In the genomic region with DNA sequence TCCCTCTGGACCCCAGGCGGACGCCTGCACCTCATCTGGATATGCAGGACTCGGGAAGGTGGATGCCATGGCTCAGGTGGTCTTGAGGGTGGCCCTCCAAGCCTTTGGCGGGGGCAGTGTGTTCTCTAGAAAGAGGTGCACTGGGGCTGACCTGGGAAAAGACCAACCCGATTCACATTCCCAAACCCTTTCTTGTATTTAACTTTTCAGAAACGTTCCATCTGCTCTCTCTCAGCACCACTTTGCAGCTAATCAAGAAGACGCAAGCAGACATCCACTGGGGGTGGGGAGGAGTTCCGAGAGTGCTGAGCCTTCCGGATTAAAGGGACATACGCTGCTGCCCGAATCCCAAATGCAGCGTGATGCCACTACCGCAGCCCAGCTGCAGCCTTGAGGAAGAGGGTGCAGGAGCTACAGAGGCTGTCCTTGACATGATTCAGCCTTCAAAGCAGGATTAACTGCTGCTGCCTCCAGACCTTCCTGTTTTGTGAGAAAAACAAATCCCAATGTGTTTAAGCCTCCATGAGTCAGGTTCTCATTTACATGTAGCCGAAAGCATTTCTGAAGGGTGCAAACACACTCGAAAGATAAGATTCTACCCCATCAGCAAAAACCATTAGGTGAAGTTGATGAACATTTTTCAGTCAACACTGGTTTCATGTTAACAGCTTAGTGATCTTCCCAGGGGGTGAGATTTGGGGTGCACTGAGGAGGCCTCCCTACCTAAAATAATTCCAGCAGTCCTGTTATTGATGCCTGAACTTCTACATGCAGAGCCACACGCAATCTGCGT, we compare ENCODE assay signal across 1 cellular context.
TF ChIP-seq lines count a peak whose summit lies in the region.

No MANE protein-coding gene starts in this region.

TF ChIP-seq in GM12878, 131 proteins besides CTCF, POLR2A, EP300 and RAD21:
- TF ChIP-seq, protein P1, sequence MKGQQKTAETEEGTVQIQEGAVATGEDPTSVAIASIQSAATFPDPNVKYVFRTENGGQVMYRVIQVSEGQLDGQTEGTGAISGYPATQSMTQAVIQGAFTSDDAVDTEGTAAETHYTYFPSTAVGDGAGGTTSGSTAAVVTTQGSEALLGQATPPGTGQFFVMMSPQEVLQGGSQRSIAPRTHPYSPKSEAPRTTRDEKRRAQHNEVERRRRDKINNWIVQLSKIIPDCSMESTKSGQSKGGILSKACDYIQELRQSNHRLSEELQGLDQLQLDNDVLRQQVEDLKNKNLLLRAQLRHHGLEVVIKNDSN (IDR thresholded peaks at IDR 0.05; ENCODE audit: borderline replicate concordance, extremely low read length, insufficient read depth, low read depth, low read length) = no peak
- TF ChIP-seq ASH2L (IDR thresholded peaks at IDR 0.05; ENCODE audit: borderline replicate concordance, low read depth) (no peak), POLR2AphosphoS5 (IDR thresholded peaks at IDR 0.05; ENCODE audit: low read length) (no peak), TARDBP (IDR thresholded peaks at IDR 0.05; ENCODE audit: borderline replicate concordance) (no peak), CEBPB (IDR thresholded peaks at IDR 0.05; ENCODE audit: borderline replicate concordance in 1 of 2, low read depth in 2 of 2, low read length in 2 of 2) (no peak), MAX (IDR thresholded peaks at IDR 0.05; ENCODE audit: low read depth, low read length) (no peak), KLF5 (IDR thresholded peaks at IDR 0.05; ENCODE audit: partially characterized antibody) (no peak), BRCA1 (IDR thresholded peaks at IDR 0.05; ENCODE audit: low read depth, low read length) (no peak), MEF2B (IDR thresholded peaks at IDR 0.05; ENCODE audit: partially characterized antibody, poor library complexity, severe bottlenecking) (no peak), ZBED1 (IDR thresholded peaks at IDR 0.05; ENCODE audit: borderline replicate concordance) (no peak), EGR1 (IDR thresholded peaks at IDR 0.05; ENCODE audit: borderline replicate concordance in 1 of 2, low read depth in 2 of 2, low read length in 2 of 2) (no peak), RB1 (IDR thresholded peaks at IDR 0.05; ENCODE audit: borderline replicate concordance) (no peak), JUND (IDR thresholded peaks at IDR 0.05; ENCODE audit: low read depth, low read length) (no peak), IRF3 (IDR thresholded peaks at IDR 0.05) (no peak), HCFC1 (IDR thresholded peaks at IDR 0.05; ENCODE audit: low read length) (no peak), CHD4 (IDR thresholded peaks at IDR 0.05) (no peak), JUNB (IDR thresholded peaks at IDR 0.05) (no peak), NR2C2 (IDR thresholded peaks at IDR 0.05; ENCODE audit: borderline replicate concordance, control insufficient read depth, insufficient read length, low read depth) (no peak)
- TF ChIP-seq, protein P2, sequence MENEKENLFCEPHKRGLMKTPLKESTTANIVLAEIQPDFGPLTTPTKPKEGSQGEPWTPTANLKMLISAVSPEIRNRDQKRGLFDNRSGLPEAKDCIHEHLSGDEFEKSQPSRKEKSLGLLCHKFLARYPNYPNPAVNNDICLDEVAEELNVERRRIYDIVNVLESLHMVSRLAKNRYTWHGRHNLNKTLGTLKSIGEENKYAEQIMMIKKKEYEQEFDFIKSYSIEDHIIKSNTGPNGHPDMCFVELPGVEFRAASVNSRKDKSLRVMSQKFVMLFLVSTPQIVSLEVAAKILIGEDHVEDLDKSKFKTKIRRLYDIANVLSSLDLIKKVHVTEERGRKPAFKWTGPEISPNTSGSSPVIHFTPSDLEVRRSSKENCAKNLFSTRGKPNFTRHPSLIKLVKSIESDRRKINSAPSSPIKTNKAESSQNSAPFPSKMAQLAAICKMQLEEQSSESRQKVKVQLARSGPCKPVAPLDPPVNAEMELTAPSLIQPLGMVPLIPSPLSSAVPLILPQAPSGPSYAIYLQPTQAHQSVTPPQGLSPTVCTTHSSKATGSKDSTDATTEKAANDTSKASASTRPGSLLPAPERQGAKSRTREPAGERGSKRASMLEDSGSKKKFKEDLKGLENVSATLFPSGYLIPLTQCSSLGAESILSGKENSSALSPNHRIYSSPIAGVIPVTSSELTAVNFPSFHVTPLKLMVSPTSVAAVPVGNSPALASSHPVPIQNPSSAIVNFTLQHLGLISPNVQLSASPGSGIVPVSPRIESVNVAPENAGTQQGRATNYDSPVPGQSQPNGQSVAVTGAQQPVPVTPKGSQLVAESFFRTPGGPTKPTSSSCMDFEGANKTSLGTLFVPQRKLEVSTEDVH (IDR thresholded peaks at IDR 0.05; ENCODE audit: low read depth, partially characterized antibody) = no peak
- TF ChIP-seq, protein P3, sequence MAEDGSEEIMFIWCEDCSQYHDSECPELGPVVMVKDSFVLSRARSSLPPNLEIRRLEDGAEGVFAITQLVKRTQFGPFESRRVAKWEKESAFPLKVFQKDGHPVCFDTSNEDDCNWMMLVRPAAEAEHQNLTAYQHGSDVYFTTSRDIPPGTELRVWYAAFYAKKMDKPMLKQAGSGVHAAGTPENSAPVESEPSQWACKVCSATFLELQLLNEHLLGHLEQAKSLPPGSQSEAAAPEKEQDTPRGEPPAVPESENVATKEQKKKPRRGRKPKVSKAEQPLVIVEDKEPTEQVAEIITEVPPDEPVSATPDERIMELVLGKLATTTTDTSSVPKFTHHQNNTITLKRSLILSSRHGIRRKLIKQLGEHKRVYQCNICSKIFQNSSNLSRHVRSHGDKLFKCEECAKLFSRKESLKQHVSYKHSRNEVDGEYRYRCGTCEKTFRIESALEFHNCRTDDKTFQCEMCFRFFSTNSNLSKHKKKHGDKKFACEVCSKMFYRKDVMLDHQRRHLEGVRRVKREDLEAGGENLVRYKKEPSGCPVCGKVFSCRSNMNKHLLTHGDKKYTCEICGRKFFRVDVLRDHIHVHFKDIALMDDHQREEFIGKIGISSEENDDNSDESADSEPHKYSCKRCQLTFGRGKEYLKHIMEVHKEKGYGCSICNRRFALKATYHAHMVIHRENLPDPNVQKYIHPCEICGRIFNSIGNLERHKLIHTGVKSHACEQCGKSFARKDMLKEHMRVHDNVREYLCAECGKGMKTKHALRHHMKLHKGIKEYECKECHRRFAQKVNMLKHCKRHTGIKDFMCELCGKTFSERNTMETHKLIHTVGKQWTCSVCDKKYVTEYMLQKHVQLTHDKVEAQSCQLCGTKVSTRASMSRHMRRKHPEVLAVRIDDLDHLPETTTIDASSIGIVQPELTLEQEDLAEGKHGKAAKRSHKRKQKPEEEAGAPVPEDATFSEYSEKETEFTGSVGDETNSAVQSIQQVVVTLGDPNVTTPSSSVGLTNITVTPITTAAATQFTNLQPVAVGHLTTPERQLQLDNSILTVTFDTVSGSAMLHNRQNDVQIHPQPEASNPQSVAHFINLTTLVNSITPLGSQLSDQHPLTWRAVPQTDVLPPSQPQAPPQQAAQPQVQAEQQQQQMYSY (CRISPR knock-in tag; IDR thresholded peaks at IDR 0.05) = no peak
